ENCODE assay signal across 8 cellular contexts in genomic region chr9:71911061-71911907, GRCh38. TPM values are rescaled to one million over a fixed set of nuclear protein-coding genes. Genes with fewer than 3 reads are reported as not detected.
DNase-seq lines count a peak whose midpoint lies in the region; ATAC-seq, FAIRE-seq and TF ChIP-seq lines count a peak whose summit lies in the region.

Gene ABHD17B (minus strand): TSS chr9:71911193. CDS start chr9:71875080, 36,113 bp downstream.
Gene C9orf85 (plus strand): TSS chr9:71911639. CDS start chr9:71911735, 96 bp downstream.

- under 1% methylated on average over 45 of the region's 45 CpGs for WGBS in HUES64
- 1% methylated on average over 38 to 42 of the region's 45 CpGs for WGBS in mesodermal cell (ENCODE audit: insufficient coverage in 2 of 2), 2 experiments

- H3K4me3 Mint-ChIP-seq in Calu3 (ENCODE audit: low read depth, unreplicated experiment), result peak within 1 kb of the TSS; percentile 88

- H3K4me3 ChIP-seq in HUES64 (ENCODE audit: low read length) (peak within 1 kb of the TSS; percentile 75), OCI-LY1 (ENCODE audit: low read depth, low read length, poor library complexity, severe bottlenecking) (peak within 1 kb of the TSS; percentile 83), mesodermal cell (ENCODE audit: extremely low read depth, insufficient read depth, low read length, poor library complexity, severe bottlenecking) (peak within 1 kb of the TSS; percentile 87)

- CTCF ChIA-PET in Calu3 (lab: Charles Lee), result interaction anchor here (1.0 to 1.6 kb wide), 3 partner anchors 34 to 114 kb away, joined by 4 read pairs; no protein-coding TSS in a partner anchor

- no peaks in the 10 kb centered on the region for H3F3A ChIP-seq in OCI-LY1 (ENCODE audit: insufficient read depth, low read length)

- H3K9me3 ChIP-seq in HUES64 (ENCODE audit: insufficient read depth, low read depth, low read length), result no peaks in the 10 kb centered on the region
- H3K9me3 ChIP-seq in OCI-LY1 (ENCODE audit: low read length), result no peaks in the 10 kb centered on the region
- H3K9me3 ChIP-seq in mesodermal cell (ENCODE audit: control insufficient read depth, low read length), result no peaks in the 10 kb centered on the region

- H3K4me1 ChIP-seq in HUES64 (ENCODE audit: insufficient read depth, low read length) (peaks cover 25% of the 10 kb centered on the region; the same call in 1 of the 2 replicates), OCI-LY1 (ENCODE audit: insufficient read depth, low read length, severe bottlenecking) (peaks cover 46% of the 10 kb centered on the region), mesodermal cell (ENCODE audit: control insufficient read depth, insufficient read depth, low read length, poor library complexity, severe bottlenecking) (peaks cover 7% of the 10 kb centered on the region)

- BruUV-seq in Calu3 (replicated peaks; lab: Mats Ljungman, UMichigan), result no TSS peak

- peak within 1 kb of the TSS; percentile 95 for H3K27ac ChIP-seq in HUES64 (ENCODE audit: low read depth, low read length)
- H3K27ac ChIP-seq in OCI-LY1 (ENCODE audit: low read depth, low read length, poor library complexity, severe bottlenecking), result peak within 1 kb of the TSS; percentile 74
- peak within 1 kb of the TSS; percentile 94 for H3K27ac ChIP-seq in mesodermal cell (ENCODE audit: low read depth, low read length, severe bottlenecking)

- ATAC-seq in GM21447 (IDR thresholded peaks at IDR 0.05; ENCODE audit: unreplicated experiment), result peak; percentile 91

- H3K27ac Mint-ChIP-seq in Calu3 (ENCODE audit: unreplicated experiment), result peak within 1 kb of the TSS; percentile 96

- no peaks in the 10 kb centered on the region for H3K9me3 Mint-ChIP-seq in Calu3 (ENCODE audit: low read depth, unreplicated experiment)

- intact Hi-C loops in Calu3 (cut with micrococcal nuclease; ENCODE audit: unreplicated experiment), result loop anchor here (2.0 to 5.0 kb wide), 3 partner anchors 34 to 441 kb away; no protein-coding TSS in a partner anchor

- peak within 1 kb of the TSS; percentile 95 for H3K9ac ChIP-seq in HUES64 (ENCODE audit: low read depth, low read length)
- H3K9ac ChIP-seq in OCI-LY1 (ENCODE audit: low read length), result peak within 1 kb of the TSS; percentile 83

- no peaks in the 10 kb centered on the region for H3K27me3 Mint-ChIP-seq in Calu3 (ENCODE audit: unreplicated experiment)

- H3K27me3 ChIP-seq in HUES64 (ENCODE audit: insufficient read depth, low read length) (no peaks in the 10 kb centered on the region), OCI-LY1 (ENCODE audit: insufficient read depth, low read length) (no peaks in the 10 kb centered on the region)

- H3K36me3 ChIP-seq in HUES64 (ENCODE audit: insufficient read depth, low read length) (peaks cover 3% of the 10 kb centered on the region), OCI-LY1 (ENCODE audit: insufficient read depth, low read length) (peaks cover 2% of the 10 kb centered on the region; the same call in 1 of the 2 replicates), mesodermal cell (ENCODE audit: control insufficient read depth, insufficient read depth, low read length) (peaks cover 4% of the 10 kb centered on the region)

- no peaks in the 10 kb centered on the region for H3K4me1 Mint-ChIP-seq in Calu3 (ENCODE audit: low read depth, unreplicated experiment)

- peaks cover 86% of the 10 kb centered on the region for H3K79me2 ChIP-seq in OCI-LY1 (ENCODE audit: insufficient read depth, low read length)

- no peaks in the 10 kb centered on the region for H4K20me1 ChIP-seq in OCI-LY1 (ENCODE audit: insufficient read depth, low read length)

- peak within 1 kb of the TSS; percentile 84 for H3K4me2 ChIP-seq in OCI-LY1 (ENCODE audit: low read length)

- H2AFZ ChIP-seq in OCI-LY1 (ENCODE audit: low read length), result no peak within 1 kb of the TSS

- TF ChIP-seq CTCF in Calu3 (IDR thresholded peaks at IDR 0.05; ENCODE audit: unreplicated experiment) (no peak), OCI-LY1 (IDR thresholded peaks at IDR 0.05; ENCODE audit: low read length) (no peak)

- FAIRE-seq in endometrium (lab: Jason Lieb, UNC), result peak; percentile 99

- H3K36me3 Mint-ChIP-seq in Calu3 (ENCODE audit: insufficient read depth, unreplicated experiment), result peaks cover 39% of the 10 kb centered on the region

- H3K9me2 ChIP-seq in OCI-LY1 (ENCODE audit: low read depth, low read length), result no peaks in the 10 kb centered on the region

- DNase-seq in Calu3, result peak; percentile 96
- peak; percentile 95 for DNase-seq in activated CD8-positive, alpha-beta memory T cell treated with anti-CD3 and anti-CD28 coated beads, Interleukin-2, amount 50 U/mL, for 48 hours
- DNase-seq in stimulated activated CD8-positive, alpha-beta memory T cell treated with anti-CD3 and anti-CD28 coated beads, Interleukin-15, amount 100 ng/mL, for 4 hours (ENCODE audit: low read depth in 2 of 2), result peak; percentile 92 to 93

RNA-seq across cellular contexts. Expression of gene ABHD17B, which starts in this region (rescaled TPM):
- total RNA-seq in Calu3 (2022), result 16.5 and 17.3 TPM in 2 replicates
- polyA plus RNA-seq in HUES64 (2013, experiment 1 of 2), result 58.7 TPM
- 57.7 TPM for polyA plus RNA-seq in HUES64 (2013, experiment 2 of 2)
- polyA plus RNA-seq in mesodermal cell (2013, experiment 1 of 2), result 30.8 TPM
- polyA plus RNA-seq in mesodermal cell (2013, experiment 2 of 2), result 33.0 TPM

RNA-seq across cellular contexts. Expression of gene C9orf85, which starts in this region (rescaled TPM):
- 8.3 and 9.8 TPM in 2 replicates for total RNA-seq in Calu3 (2022)
- 15.4 TPM for polyA plus RNA-seq in HUES64 (2013, experiment 1 of 2)
- polyA plus RNA-seq in HUES64 (2013, experiment 2 of 2), result 13.4 TPM
- polyA plus RNA-seq in mesodermal cell (2013, experiment 1 of 2), result 14.5 TPM
- 18.6 TPM for polyA plus RNA-seq in mesodermal cell (2013, experiment 2 of 2)

Comparison
In these comparisons a context has a peak if more than half of its experiments do, and no peak if none do; other contexts are left out.
1. Peak in every context shown above with its lines: DNase-seq, ATAC-seq, H3K4me3 ChIP-seq and H3K27ac ChIP-seq.